28 cellular contexts compared by ENCODE assay signal in genomic region chr7:155857141-155857540, GRCh38. TPM values are rescaled to one million over a fixed set of nuclear protein-coding genes. Genes with fewer than 3 reads are reported as not detected.
"Had no signal": no experiment of that assay in that cellular context is flagged by ENCODE, and none has a peak within 500 bp of the region (broad histone marks: within the 10 kb centered on the region; RNA-seq: fewer than 3 reads in every experiment).

No MANE protein-coding gene starts in this region.

- H3K9me3 ChIP-seq: mucosa of descending colon, prostate gland had no signal

- DNase-seq: effector memory CD8-positive, alpha-beta T cell; esophagus squamous epithelium; foreskin fibroblast; glutamatergic neuron; immature natural killer cell; kidney; left cardiac atrium; left ventricle myocardium superior; mesendoderm; mucosa of descending colon; naive thymus-derived CD8-positive, alpha-beta T cell; nucleus accumbens; stimulated activated CD4-positive, alpha-beta T cell treated with anti-CD3 and anti-CD28 coated beads, Interleukin-2, amount 100 ng/mL, for 24 hours; stimulated activated CD4-positive, alpha-beta T cell treated with anti-CD3 and anti-CD28 coated beads, Interleukin-4, amount 100 ng/mL, for 4 hours; stimulated activated naive B cell treated with anti-CD40 and anti-IgM and Interleukin-4, amounts not matched to agents 10 μg/mL and 1 μg/mL and 100 μg/mL, for 72 hours; substantia nigra; trophoblast cell; uterus had no signal

- H3K27ac Mint-ChIP-seq: dendritic cell treated with granulocyte-macrophage colony-stimulating factor and Interleukin-4, amounts not matched to agents 40 ng/mL and 50 ng/mL, for 4 days; effector memory CD8-positive, alpha-beta T cell; immature natural killer cell; naive thymus-derived CD8-positive, alpha-beta T cell; neural progenitor cell; stimulated activated naive B cell treated with anti-CD40 and anti-IgM and Interleukin-4, amounts not matched to agents 10 μg/mL and 1 μg/mL and 100 μg/mL, for 72 hours had no signal

- FAIRE-seq: kidney had no signal

- H3K4me1 Mint-ChIP-seq: central memory CD8-positive, alpha-beta T cell; immature natural killer cell; naive thymus-derived CD8-positive, alpha-beta T cell; neural progenitor cell; stimulated activated naive B cell treated with anti-CD40 and anti-IgM and Interleukin-4, amounts not matched to agents 10 μg/mL and 1 μg/mL and 100 μg/mL, for 72 hours had no signal

- H3K4me2 ChIP-seq: neural progenitor cell had no signal

- H3K4me1 ChIP-seq: neural progenitor cell, prostate gland, uterus had no signal

- H3K9me3 Mint-ChIP-seq: dendritic cell treated with granulocyte-macrophage colony-stimulating factor and Interleukin-4, amounts not matched to agents 40 ng/mL and 50 ng/mL, for 4 days; effector memory CD8-positive, alpha-beta T cell; neural progenitor cell had no signal

- H3K36me3 Mint-ChIP-seq: immature natural killer cell; naive thymus-derived CD8-positive, alpha-beta T cell; neural progenitor cell; stimulated activated naive B cell treated with anti-CD40 and anti-IgM and Interleukin-4, amounts not matched to agents 10 μg/mL and 1 μg/mL and 100 μg/mL, for 72 hours had no signal

- H3K36me3 ChIP-seq: esophagus squamous epithelium, gastroesophageal sphincter, neural progenitor cell, prostate gland, right lobe of liver, stomach, uterus had no signal

- H3K4me3 ChIP-seq: esophagus squamous epithelium, gastroesophageal sphincter, lung, mucosa of descending colon, neural progenitor cell, prostate gland, right lobe of liver, stomach, uterus had no signal

- H3K4me3 Mint-ChIP-seq: central memory CD8-positive, alpha-beta T cell; dendritic cell treated with granulocyte-macrophage colony-stimulating factor and Interleukin-4, amounts not matched to agents 40 ng/mL and 50 ng/mL, for 4 days; effector memory CD8-positive, alpha-beta T cell; immature natural killer cell; naive thymus-derived CD8-positive, alpha-beta T cell; neural progenitor cell; stimulated activated naive B cell treated with anti-CD40 and anti-IgM and Interleukin-4, amounts not matched to agents 10 μg/mL and 1 μg/mL and 100 μg/mL, for 72 hours had no signal

- H3K27me3 ChIP-seq: right lobe of liver, uterus had no signal

- ATAC-seq: effector memory CD8-positive, alpha-beta T cell; gastroesophageal sphincter; left cardiac atrium; left ventricle myocardium superior; mucosa of descending colon; naive thymus-derived CD8-positive, alpha-beta T cell; right lobe of liver; stimulated activated naive B cell treated with anti-CD40 and anti-IgM and Interleukin-4, amounts not matched to agents 10 μg/mL and 1 μg/mL and 100 μg/mL, for 72 hours had no signal

- H3K27ac ChIP-seq: esophagus squamous epithelium, gastroesophageal sphincter, neural progenitor cell, parathyroid adenoma, prostate gland, right lobe of liver, stomach, uterus had no signal

- H3K27me3 Mint-ChIP-seq: dendritic cell treated with granulocyte-macrophage colony-stimulating factor and Interleukin-4, amounts not matched to agents 40 ng/mL and 50 ng/mL, for 4 days had no signal

RNA-seq across cellular contexts. Expression of gene SHH, which starts 44.9 kb away (rescaled TPM):
- total RNA-seq: esophagus squamous epithelium; left cardiac atrium; left ventricle myocardium superior; naive thymus-derived CD8-positive, alpha-beta T cell; skeletal muscle tissue had no signal
- polyA plus RNA-seq: immature natural killer cell had no signal
